ENCODE assay signal across 8 cellular contexts in genomic region chr2:160210599-160211138, GRCh38. TPM values are rescaled to one million over a fixed set of nuclear protein-coding genes. Genes with fewer than 3 reads are reported as not detected.
A peak's percentile ranks its signal among the peaks of the same experiment; 100 is the strongest.
DNase-seq lines count a peak whose midpoint lies in the region; ATAC-seq and TF ChIP-seq lines count a peak whose summit lies in the region.

No MANE protein-coding gene starts in this region.

- H3K27me3 Mint-ChIP-seq in WTC11 (ENCODE audit: low read depth), result no peaks in the 10 kb centered on the region

- no peak overlapping the region for H3K4me3 Mint-ChIP-seq in WTC11

- H3K27ac Mint-ChIP-seq in WTC11, result no peak overlapping the region

- no peaks in the 10 kb centered on the region for H3K9me3 ChIP-seq in GM23248 (ENCODE audit: low read depth)
- H3K9me3 ChIP-seq in lung (ENCODE audit: control insufficient read depth in 2 of 2, insufficient read depth in 1 of 2, low read length in 1 of 2), result peaks cover 0 to 1% of the 10 kb centered on the region in 2 donors

- POLR2A ChIA-PET in WTC11 (lab: Charles Lee), result interaction anchor here (0.6 kb wide), 1 partner anchor 204 kb away, joined by 3 read pairs; no protein-coding TSS in a partner anchor

- no peaks in the 10 kb centered on the region for H3K79me2 ChIP-seq in GM23248 (ENCODE audit: insufficient read depth)

- 66 to 69% methylated on average over 11 of the region's 11 CpGs for WGBS in GM23248 (ENCODE audit: low coverage in 1 of 2, low lambda C conversion rate in 2 of 2, missing lambda C conversion rate in 2 of 2), 2 experiments
- WGBS in lung, 2 donors, result 31 to 53% methylated on average over 11 of the region's 11 CpGs

- no peaks in the 10 kb centered on the region for H4K20me1 ChIP-seq in GM23248 (ENCODE audit: insufficient read depth)

- no peaks in the 10 kb centered on the region for H3K9me2 ChIP-seq in GM23248 (ENCODE audit: insufficient read depth)

- peaks cover 8% of the 10 kb centered on the region for H3K9me3 Mint-ChIP-seq in WTC11

- DNase-seq in GM23248 (peak; percentile 58), WTC11 (ENCODE audit: low spot score) (peak; percentile 86), lung (ENCODE audit: low spot score) (peak; percentile 76), middle frontal gyrus (ENCODE audit: extremely low spot score, low spot score) (no peak)
- peak; percentile 53 for DNase-seq in central memory CD4-positive, alpha-beta T cell
- DNase-seq in stimulated activated CD8-positive, alpha-beta memory T cell treated with anti-CD3 and anti-CD28 coated beads, Interleukin-2, amount 100 ng/mL, for 48 hours (ENCODE audit: low read depth in 2 of 2), result peak; percentile 43 to 64

- H3K4me1 Mint-ChIP-seq in WTC11, result peaks cover 3% of the 10 kb centered on the region; the same call in 1 of the 2 replicates

- H3K4me1 ChIP-seq in GM23248 (ENCODE audit: insufficient read depth), result peaks cover 63% of the 10 kb centered on the region
- H3K4me1 ChIP-seq in lung (ENCODE audit: control insufficient read depth in 2 of 2, insufficient read depth in 2 of 2, low read length in 2 of 2), result peaks cover 9 to 11% of the 10 kb centered on the region in 2 donors

- in situ Hi-C loops in GM23248 (cut with MboI), result no loop called here

- no peak overlapping the region for H3K4me2 ChIP-seq in GM23248 (ENCODE audit: unreplicated experiment)

- peaks cover 6% of the 10 kb centered on the region for H3K36me3 Mint-ChIP-seq in WTC11

- no peaks in the 10 kb centered on the region for H3K36me3 ChIP-seq in GM23248 (ENCODE audit: low read depth)
- H3K36me3 ChIP-seq in lung (ENCODE audit: control insufficient read depth in 2 of 2, insufficient read depth in 2 of 2, low read length in 2 of 2), result no peaks in the 10 kb centered on the region

- H3K27me3 ChIP-seq in GM23248 (replicated peaks; ENCODE audit: insufficient read depth) (no peaks in the 10 kb centered on the region), lung (ENCODE audit: control insufficient read depth, insufficient read depth) (no peaks in the 10 kb centered on the region)

- peaks cover 64% of the 10 kb centered on the region for H3F3A ChIP-seq in GM23248 (ENCODE audit: insufficient read depth)

- TF ChIP-seq CTCF in GM12874 (IDR thresholded peaks at IDR 0.05; ENCODE audit: insufficient read depth, low read depth, low read length) (peak; percentile 89), LNCAP (IDR thresholded peaks at IDR 0.05) (peak; percentile 88), WTC11 (IDR thresholded peaks at IDR 0.05) (peak; percentile 89), lung (IDR thresholded peaks at IDR 0.05; ENCODE audit: control extremely low read depth, extremely low read depth) (peak; percentile 41)

- 0 out of 2 replicates have a peak overlapping the region, but pooled peaks have one; percentile 11 for H2AFZ ChIP-seq in GM23248

- no peak overlapping the region for H3K4me3 ChIP-seq in GM23248
- no peak overlapping the region for H3K4me3 ChIP-seq in lung

- H3K27ac ChIP-seq in GM23248 (peak overlapping the region; percentile 94), lung (ENCODE audit: low read depth in 1 of 2, low read length in 1 of 2) (no peak overlapping the region)

- CTCF ChIA-PET in WTC11 (lab: Charles Lee), result interaction anchor here (0.6 to 3.7 kb wide), 9 partner anchors 11 to 1250 kb away, joined by 3 to 37 read pairs (median 3); no protein-coding TSS in a partner anchor

- H3K9ac ChIP-seq in GM23248, result no peak overlapping the region; the same call in 1 of the 2 replicates

- peak; percentile 96 for ATAC-seq in WTC11
- ATAC-seq in lung (ENCODE audit: insufficient read depth, low FRiP score), result peak; percentile 36

TF ChIP-seq in WTC11, 78 proteins besides CTCF, POLR2A, EP300 and RAD21:
- TF ChIP-seq ZNF121 (CRISPR knock-in tag; IDR thresholded peaks at IDR 0.05), result peak; percentile 70; the same call in 1 of the 2 replicates
- no peak for TF ChIP-seq GABPB1 (CRISPR knock-in tag; IDR thresholded peaks at IDR 0.05)

RNA-seq across cellular contexts. Expression of gene ITGB6, which starts 10.6 kb away (rescaled TPM):
- not detected in 2 replicates for total RNA-seq in GM23248 (2014; rRNA removed; shearing (Covaris generic))
- polyA plus RNA-seq in GM23248 (2016; fragmentation: Nextera tagmentation; extraction: Ambion mirVana) (0.05 TPM in 1 of 2 replicates, not detected in the other), lung (10 to 100 TPM; 35.1 to 37.4 TPM)
- total RNA-seq in WTC11 (2021) (0.07 to 0.14 TPM in 2 of 3 replicates, not detected in the other), lung (100 to 1,000 TPM in 1 of 2 donors, 10 to 100 TPM in 1; 46.3 to 141 TPM)

Comparison
In these comparisons a context has a peak if more than half of its experiments do, and no peak if none do; other contexts are left out.
1. RNA of gene ITGB6, which starts 10.6 kb away (total RNA-seq): 46.3 to 141 TPM in lung; 0.07 to 0.14 TPM in WTC11 and not detected in GM23248; every median in the first group is over 10 times any median in the second.
2. Peak in every context shown above with its lines, with median percentiles within 50 percentile points of each other: CTCF ChIP-seq.